23 cellular contexts compared by ENCODE assay signal in genomic region chr16:23392223-23392600, GRCh38.
DNase-seq lines count a peak whose midpoint lies in the region; ATAC-seq and TF ChIP-seq lines count a peak whose summit lies in the region.
"Had no signal": no experiment of that assay in that cellular context is flagged by ENCODE, and none has a peak within 500 bp of the region (broad histone marks: within the 10 kb centered on the region; RNA-seq: fewer than 3 reads in every experiment).

No MANE protein-coding gene starts in this region.

- TF ChIP-seq CTCF in VCaP (conservative IDR thresholded peaks at IDR 0.05) (no peak), lower lobe of right lung (IDR thresholded peaks at IDR 0.05) (no peak), gastrocnemius medialis (IDR thresholded peaks at IDR 0.05 in 4 of 5, conservative IDR thresholded peaks at IDR 0.05 in 1 of 5) (no peak), foreskin fibroblast (IDR thresholded peaks at IDR 0.05; ENCODE audit: low read depth, low read length) (no peak)

- TF ChIP-seq POLR2A in gastrocnemius medialis (IDR thresholded peaks at IDR 0.05): no peak

- H3K4me3 ChIP-seq in lower lobe of right lung (no peak overlapping the region), gastrocnemius medialis (no peak overlapping the region), foreskin fibroblast (ENCODE audit: low read depth in 1 of 2, low read length in 2 of 2) (no peak overlapping the region)
- H3K4me3 ChIP-seq: SJSA1 had no signal

- H3K27me3 ChIP-seq in lower lobe of right lung (ENCODE audit: low read depth) (no peaks in the 10 kb centered on the region), gastrocnemius medialis (no peaks in the 10 kb centered on the region)
- H3K27me3 ChIP-seq: SJSA1 had no signal

- H3K9me3 ChIP-seq in lower lobe of right lung (no peaks in the 10 kb centered on the region), gastrocnemius medialis (no peaks in the 10 kb centered on the region)
- H3K9me3 ChIP-seq: SJSA1 had no signal

- in situ Hi-C loops in G401 (cut with HindIII; ENCODE audit: low sequenced_read_pairs) (no loop called here), gastrocnemius medialis (cut with MboI; ENCODE audit: low sequenced_read_pairs in 4 of 4) (no loop called here)

- intact Hi-C loops in lower lobe of right lung (cut with DNase I) (no loop called here), gastrocnemius medialis (cut with DNase I; ENCODE audit: low total_unique reads) (no loop called here)

- H3K27ac ChIP-seq in VCaP (peak overlapping the region; percentile 61; the same call in 1 of the 2 replicates), lower lobe of right lung (peak overlapping the region; percentile 61), gastrocnemius medialis (peak overlapping the region; percentile 83 to 93 (median 92))
- H3K27ac ChIP-seq: SJSA1 had no signal

- H3K36me3 ChIP-seq in lower lobe of right lung (peaks cover 75% of the 10 kb centered on the region), gastrocnemius medialis (peaks cover 0 to 5% of the 10 kb centered on the region in 2 donors)

- ATAC-seq in lower lobe of right lung (no peak), gastrocnemius medialis (no peak), HG03521 (IDR thresholded peaks at IDR 0.05; ENCODE audit: unreplicated experiment) (no peak), HG03432 (IDR thresholded peaks at IDR 0.05; ENCODE audit: unreplicated experiment) (no peak)
- ATAC-seq: CD8-positive, alpha-beta T cell; Panc1 had no signal

- H3K4me1 ChIP-seq in lower lobe of right lung: peaks cover 29% of the 10 kb centered on the region
- H3K4me1 ChIP-seq in gastrocnemius medialis: peaks cover 30 to 36% of the 10 kb centered on the region in 2 donors
- H3K4me1 ChIP-seq: SJSA1 had no signal

- DNase-seq in G401 (ENCODE audit: low spot score) (peak; percentile 41), lower lobe of right lung (peak; percentile 27), gastrocnemius medialis (no peak), foreskin fibroblast (no peak), SHP77 (lab: John Stamatoyannopoulos, UW) (no peak)
- DNase-seq: AML-193; Calu3; CD8-positive, alpha-beta T cell; DMS53; GF-D8; H7; HFFc6; KG1; NCI-H1105; NCI-H2029 treated with DMSO at 0.1 percent for 48 hours; NCI-H226; NCI-H524; NCI-H774 had no signal

Comparison
In these comparisons a context has a peak if more than half of its experiments do, and no peak if none do; other contexts are left out.
1. DNase-seq: peak in G401 (single experiment) and lower lobe of right lung (single experiment); none in gastrocnemius medialis (0 of 2), foreskin fibroblast (0 of 2) and SHP77 (0 of 2).
2. Peak in every context shown above with its lines, with median percentiles within 50 percentile points of each other: H3K27ac ChIP-seq.